ENCODE assay signal across 20 cellular contexts in the genomic region with DNA sequence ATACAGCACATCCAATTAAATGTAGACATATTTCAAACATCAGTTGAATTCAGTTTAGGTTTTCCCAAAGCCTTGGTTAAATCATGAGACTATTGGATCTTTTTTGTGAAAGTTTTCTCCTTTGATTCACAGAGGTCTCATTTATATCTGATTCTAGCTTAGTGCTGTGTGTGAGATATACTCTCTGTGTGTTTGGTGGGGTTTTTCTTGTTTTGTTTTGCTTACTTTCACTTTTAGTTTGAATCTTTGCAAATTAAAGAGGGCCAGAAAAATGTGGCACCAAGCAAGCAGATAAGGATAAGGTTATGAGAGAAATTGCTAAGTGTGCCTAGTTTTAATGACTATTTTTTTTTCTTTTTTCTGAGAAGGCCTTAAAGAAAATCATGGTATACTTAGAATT. TPM values are rescaled to one million over a fixed set of nuclear protein-coding genes. Genes with fewer than 3 reads are reported as not detected.
A peak's percentile ranks its signal among the peaks of the same experiment; 100 is the strongest.
DNase-seq lines count a peak whose midpoint lies in the region; ATAC-seq, FAIRE-seq and TF ChIP-seq lines count a peak whose summit lies in the region.
"Had no signal": no experiment of that assay in that cellular context is flagged by ENCODE, and none has a peak within 500 bp of the region (broad histone marks: within the 10 kb centered on the region; RNA-seq: fewer than 3 reads in every experiment).

No MANE protein-coding gene starts in this region.

- CTCF ChIA-PET in GM12878 (lab: Yijun Ruan, JAX): interaction anchor here (0.7 kb wide), 1 partner anchor 1718 kb away, joined by 3 read pairs; no protein-coding TSS in a partner anchor
- CTCF ChIA-PET in WTC11 (lab: Charles Lee): no interaction called here

- intact Hi-C loops in GM12878 (cut with micrococcal nuclease; ENCODE audit: unreplicated experiment): no loop called here

- TF ChIP-seq EP300 in GM12878 (IDR thresholded peaks at IDR 0.05; ENCODE audit: borderline replicate concordance in 1 of 2, control insufficient read depth in 1 of 2, low read depth in 2 of 2, low read length in 2 of 2): no peak

- no peak for FAIRE-seq in GM12878 (lab: Jason Lieb, UNC)

- H3K4me3 ChIP-seq in GM12878: no peak overlapping the region
- H3K4me3 ChIP-seq: dorsolateral prefrontal cortex, lung, right lobe of liver, upper lobe of right lung had no signal

- H3K27ac Mint-ChIP-seq in WTC11: no peak overlapping the region
- H3K27ac Mint-ChIP-seq: HFFc6 had no signal

- no TSS peak for BruUV-seq in GM12878 (replicated peaks; lab: Mats Ljungman, UMichigan)

- no peak overlapping the region for H3K27ac ChIP-seq in GM12878 (ENCODE audit: control insufficient read depth, insufficient read depth)
- H3K27ac ChIP-seq: dorsolateral prefrontal cortex, KMS-11, right lobe of liver, upper lobe of right lung had no signal

- H3K27me3 ChIP-seq in GM12878 (replicated peaks in 1 of 2; ENCODE audit: control insufficient read depth in 2 of 2, insufficient read depth in 2 of 2, low read length in 1 of 2): no peaks in the 10 kb centered on the region
- H3K27me3 ChIP-seq: BE2C, right lobe of liver, upper lobe of right lung had no signal

- no peak for TF ChIP-seq CTCF in GM10266 (IDR thresholded peaks at IDR 0.05; ENCODE audit: control insufficient read depth, insufficient read depth, low read depth, missing control alignments)
- no peak for TF ChIP-seq CTCF in GM12878 (IDR thresholded peaks at IDR 0.05 in 2 of 3, conservative IDR thresholded peaks at IDR 0.05 in 1 of 3; ENCODE audit: control insufficient read depth in 2 of 3, extremely low read depth in 1 of 3, insufficient read depth in 1 of 3, low read depth in 3 of 3, low read length in 3 of 3)
- TF ChIP-seq CTCF in WTC11 (IDR thresholded peaks at IDR 0.05): no peak

- no peaks in the 10 kb centered on the region; the same call in 1 of the 3 replicates for H3K9me3 ChIP-seq in GM12878 (replicated peaks; ENCODE audit: control insufficient read depth, insufficient read depth, low read length)
- H3K9me3 ChIP-seq: BE2C, right lobe of liver, upper lobe of right lung had no signal

- POLR2A ChIA-PET in GM12878 (lab: Charles Lee) (no interaction called here), WTC11 (lab: Charles Lee) (no interaction called here)

- DNase-seq in GM10266 (ENCODE audit: extremely low spot score): peak; percentile 26
- no peak for DNase-seq in GM12878 (ENCODE audit: low read depth, low spot score)
- DNase-seq in mucosa of gallbladder (ENCODE audit: low spot score): no peak
- DNase-seq in amygdala (lab: John Stamatoyannopoulos, UW): no peak
- DNase-seq in WTC11 (ENCODE audit: low spot score): no peak
- DNase-seq: activated T-cell treated with anti-CD3 and anti-CD28 coated beads, Interleukin-2, amount 50 U/mL, for 1 hour; BE2C; dorsolateral prefrontal cortex; HFFc6; NCI-H1436; right lobe of liver; stimulated activated CD4-positive, alpha-beta T cell treated with anti-CD3 and anti-CD28 coated beads, Interleukin-2, amount 100 ng/mL, for 48 hours; SW 1271; upper lobe of right lung had no signal

- in situ Hi-C loops in GM12878 (cut with MboI): no loop called here

- SMC1A ChIA-PET in GM12878 (lab: Charles Lee; ENCODE audit: uncharacterized antibody, unreplicated experiment): interaction anchor here (1.5 kb wide), 1 partner anchor 14 kb away, joined by 3 read pairs; no protein-coding TSS in a partner anchor

- no peaks in the 10 kb centered on the region for H3K36me3 ChIP-seq in GM12878 (ENCODE audit: control insufficient read depth in 2 of 2, insufficient read depth in 2 of 2, low read length in 1 of 2)
- H3K36me3 ChIP-seq: BE2C, right lobe of liver, upper lobe of right lung had no signal

- RAD21 ChIA-PET in GM12878 (lab: Charles Lee; ENCODE audit: unreplicated experiment): no interaction called here

- no peak for TF ChIP-seq RAD21 in GM12878 (IDR thresholded peaks at IDR 0.05; ENCODE audit: insufficient read depth, low read depth, low read length)

- no peaks in the 10 kb centered on the region for H4K20me1 ChIP-seq in GM12878 (ENCODE audit: control insufficient read depth, insufficient read depth)

- H2AFZ ChIP-seq in GM12878 (ENCODE audit: control insufficient read depth, low read depth, low read length): peak overlapping the region; percentile 63

- H3K9ac ChIP-seq in GM12878 (ENCODE audit: control insufficient read depth, insufficient read depth, low read length): no peak overlapping the region
- H3K9ac ChIP-seq: KMS-11 had no signal

- H3K27me3 Mint-ChIP-seq in WTC11 (ENCODE audit: low read depth): no peaks in the 10 kb centered on the region

- ATAC-seq in GM18870 (IDR thresholded peaks at IDR 0.05; ENCODE audit: unreplicated experiment) (peak; percentile 50), HG03159 (IDR thresholded peaks at IDR 0.05; ENCODE audit: unreplicated experiment) (peak; percentile 56), GM12878 (peak; percentile 77), WTC11 (no peak)
- ATAC-seq: right lobe of liver, upper lobe of right lung had no signal

- TF ChIP-seq POLR2A in GM12878 (IDR thresholded peaks at IDR 0.05; ENCODE audit: low read depth, low read length): no peak

- no peaks in the 10 kb centered on the region for H3K79me2 ChIP-seq in GM12878 (ENCODE audit: control insufficient read depth, insufficient read depth, low read length)

- H3K36me3 Mint-ChIP-seq in WTC11: peaks cover 16% of the 10 kb centered on the region

- no peaks in the 10 kb centered on the region for H3K4me1 ChIP-seq in GM12878 (ENCODE audit: control insufficient read depth, insufficient read depth, low read length)
- H3K4me1 ChIP-seq: BE2C, right lobe of liver, upper lobe of right lung had no signal

- no peaks in the 10 kb centered on the region for H3K4me1 Mint-ChIP-seq in WTC11

- peaks cover 43% of the 10 kb centered on the region for H3K9me3 Mint-ChIP-seq in WTC11
- H3K9me3 Mint-ChIP-seq: HFFc6 had no signal

- no peak overlapping the region for H3K4me3 Mint-ChIP-seq in WTC11
- H3K4me3 Mint-ChIP-seq: HFFc6 had no signal

- H3K4me2 ChIP-seq in GM12878 (ENCODE audit: control insufficient read depth, insufficient read depth): no peak overlapping the region
- H3K4me2 ChIP-seq: KMS-11 had no signal

TF ChIP-seq in GM12878, 131 proteins besides CTCF, POLR2A, EP300 and RAD21 (continues in another document):
- no peak for TF ChIP-seq PAX5 (IDR thresholded peaks at IDR 0.05; ENCODE audit: borderline replicate concordance, low read depth, low read length)

TF ChIP-seq in WTC11, 78 proteins besides CTCF, POLR2A, EP300 and RAD21 (continues in another document):
- TF ChIP-seq ZNF121 (CRISPR knock-in tag; IDR thresholded peaks at IDR 0.05): no peak

RNA-seq across cellular contexts. Expression of a gene that starts 12.6 kb away (rescaled TPM):
- not detected in 2 replicates for total RNA-seq in GM12878 (2013; cell fraction: nucleolus; rRNA removed)
- total RNA-seq in GM12878 (2014; rRNA removed) (not detected in 2 replicates), GM12878 (2014; rRNA removed; fragmentation: Illumina TruSeq; extraction: Trizol) (not detected in 2 replicates), GM12878 (2021) (not detected in 2 replicates), mucosa of gallbladder (not detected), WTC11 (2021) (not detected in 3 replicates)
- polyA plus RNA-seq in GM12878 (2011; ENCODE audit: low read depth): not detected
- polyA plus RNA-seq in GM12878 (2011; rRNA removed) (not detected in 2 replicates), GM12878 (2014; fragmentation: Illumina TruSeq; extraction: Trizol) (not detected in 2 replicates), GM12878 (2014; fragmentation: Nextera tagmentation; extraction: Ambion mirVana) (not detected), GM12878 (2014; rRNA removed) (not detected in 2 replicates), GM12878 (2016; fragmentation: Nextera tagmentation; extraction: Ambion mirVana) (not detected)
- not detected in 2 replicates for polyA plus RNA-seq in GM12878 (2011; cell fraction: cytosol; rRNA removed)
- not detected in 2 replicates for polyA plus RNA-seq in GM12878 (2011; cell fraction: nucleus; rRNA removed)
- polyA plus RNA-seq in GM12878 (2012): not detected in 2 replicates
- polyA minus RNA-seq in GM12878 (2011; rRNA and poly(A)+ RNA removed): not detected in 2 replicates
- not detected in 2 replicates for polyA minus RNA-seq in GM12878 (2011; cell fraction: cytosol; rRNA and poly(A)+ RNA removed)
- not detected in 2 replicates for polyA minus RNA-seq in GM12878 (2011; cell fraction: nucleus; rRNA and poly(A)+ RNA removed)
- total RNA-seq: HFFc6, lung, NCI-H460, OCI-LY7, right lobe of liver, upper lobe of right lung had no signal
- polyA plus RNA-seq: lung had no signal

RNA-seq across cellular contexts. Expression of a gene that starts 32.9 kb away (rescaled TPM):
- total RNA-seq in GM12878 (2013; cell fraction: nucleolus; rRNA removed): 0.40 TPM in 1 of 2 replicates, not detected in the other
- not detected in 2 replicates for total RNA-seq in GM12878 (2014; rRNA removed)
- not detected in 2 replicates for total RNA-seq in GM12878 (2014; rRNA removed; fragmentation: Illumina TruSeq; extraction: Trizol)
- total RNA-seq in GM12878 (2021): not detected in 2 replicates
- polyA plus RNA-seq in GM12878 (2011; ENCODE audit: low read depth): not detected
- not detected in 2 replicates for polyA plus RNA-seq in GM12878 (2011; rRNA removed)
- polyA plus RNA-seq in GM12878 (2011; cell fraction: cytosol; rRNA removed): not detected in 2 replicates
- not detected in 2 replicates for polyA plus RNA-seq in GM12878 (2011; cell fraction: nucleus; rRNA removed)
- polyA plus RNA-seq in GM12878 (2012): not detected in 2 replicates
- polyA plus RNA-seq in GM12878 (2014; fragmentation: Illumina TruSeq; extraction: Trizol): not detected in 2 replicates
- not detected for polyA plus RNA-seq in GM12878 (2014; fragmentation: Nextera tagmentation; extraction: Ambion mirVana)
- polyA plus RNA-seq in GM12878 (2014; rRNA removed): not detected in 2 replicates
- not detected for polyA plus RNA-seq in GM12878 (2016; fragmentation: Nextera tagmentation; extraction: Ambion mirVana)
- polyA minus RNA-seq in GM12878 (2011; rRNA and poly(A)+ RNA removed): 0.41 TPM in 1 of 2 replicates, not detected in the other
- not detected in 2 replicates for polyA minus RNA-seq in GM12878 (2011; cell fraction: cytosol; rRNA and poly(A)+ RNA removed)
- polyA minus RNA-seq in GM12878 (2011; cell fraction: nucleus; rRNA and poly(A)+ RNA removed): not detected in 2 replicates
- not detected for total RNA-seq in mucosa of gallbladder
- not detected in 3 replicates for total RNA-seq in WTC11 (2021)
- total RNA-seq: HFFc6, lung, NCI-H460, OCI-LY7, right lobe of liver, upper lobe of right lung had no signal
- polyA plus RNA-seq: lung had no signal

RNA-seq across cellular contexts. Expression of a gene that starts 52.5 kb away (rescaled TPM):
- total RNA-seq in GM12878 (2013; cell fraction: nucleolus; rRNA removed): not detected in 2 replicates
- not detected in 2 replicates for total RNA-seq in GM12878 (2014; rRNA removed)
- not detected in 2 replicates for total RNA-seq in GM12878 (2014; rRNA removed; fragmentation: Illumina TruSeq; extraction: Trizol)
- not detected in 2 replicates for total RNA-seq in GM12878 (2021)
- not detected for polyA plus RNA-seq in GM12878 (2011; ENCODE audit: low read depth)
- not detected in 2 replicates for polyA plus RNA-seq in GM12878 (2011; rRNA removed)
- not detected in 2 replicates for polyA plus RNA-seq in GM12878 (2011; cell fraction: cytosol; rRNA removed)
- polyA plus RNA-seq in GM12878 (2011; cell fraction: nucleus; rRNA removed): not detected in 2 replicates
- not detected in 2 replicates for polyA plus RNA-seq in GM12878 (2012)
- polyA plus RNA-seq in GM12878 (2014; fragmentation: Illumina TruSeq; extraction: Trizol): not detected in 2 replicates
- not detected for polyA plus RNA-seq in GM12878 (2014; fragmentation: Nextera tagmentation; extraction: Ambion mirVana)
- polyA plus RNA-seq in GM12878 (2014; rRNA removed): not detected in 2 replicates
- polyA plus RNA-seq in GM12878 (2016; fragmentation: Nextera tagmentation; extraction: Ambion mirVana): not detected
- polyA minus RNA-seq in GM12878 (2011; rRNA and poly(A)+ RNA removed): not detected in 2 replicates
- not detected in 2 replicates for polyA minus RNA-seq in GM12878 (2011; cell fraction: cytosol; rRNA and poly(A)+ RNA removed)
- polyA minus RNA-seq in GM12878 (2011; cell fraction: nucleus; rRNA and poly(A)+ RNA removed): not detected in 2 replicates
- not detected for total RNA-seq in mucosa of gallbladder
- total RNA-seq in WTC11 (2021): not detected in 3 replicates
- total RNA-seq: dorsolateral prefrontal cortex, HFFc6, lung, OCI-LY7, right lobe of liver, upper lobe of right lung had no signal
- polyA plus RNA-seq: lung had no signal
